Comparison of ENCODE assay signal across 9 cellular contexts in the genomic region with DNA sequence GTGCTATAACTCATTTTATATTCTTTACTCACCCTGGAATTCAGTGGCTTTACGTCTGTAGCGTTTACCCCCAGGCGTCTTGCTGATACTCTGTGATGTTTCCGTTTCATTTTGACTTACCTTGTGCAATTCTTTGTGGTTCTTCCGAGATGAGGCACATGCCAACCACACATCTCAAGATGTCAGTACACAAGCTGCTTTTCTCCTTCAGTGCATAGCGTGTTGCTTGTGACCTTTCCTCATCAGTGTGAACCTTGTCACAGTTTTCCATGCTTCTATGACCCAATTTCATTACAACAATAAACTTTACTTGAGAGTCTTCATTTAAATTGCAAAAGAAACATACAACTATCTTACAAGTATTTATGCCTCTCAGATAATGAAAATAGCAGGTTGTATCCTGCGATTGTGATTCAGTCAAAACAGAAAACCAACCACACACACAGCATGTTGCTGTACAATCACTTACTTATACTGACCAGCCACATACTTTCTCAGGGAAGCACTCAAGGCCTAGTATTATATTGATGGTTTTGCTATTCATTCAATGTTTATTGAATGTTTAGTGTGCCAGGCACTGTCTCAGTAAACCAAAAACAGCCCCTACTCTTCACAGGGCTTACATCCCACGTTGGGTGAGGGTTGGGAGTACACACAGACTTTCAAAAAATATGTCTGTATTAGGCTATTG. TPM values are rescaled to one million over a fixed set of nuclear protein-coding genes. Genes with fewer than 3 reads are reported as not detected.
A peak's percentile ranks its signal among the peaks of the same experiment; 100 is the strongest.
DNase-seq lines count a peak whose midpoint lies in the region; ATAC-seq and TF ChIP-seq lines count a peak whose summit lies in the region.
"Had no signal": no experiment of that assay in that cellular context is flagged by ENCODE, and none has a peak within 500 bp of the region (broad histone marks: within the 10 kb centered on the region; RNA-seq: fewer than 3 reads in every experiment).

No MANE protein-coding gene starts in this region.

- no peaks in the 10 kb centered on the region for H4K20me1 ChIP-seq in hepatocyte (ENCODE audit: insufficient read depth, poor library complexity, severe bottlenecking)

- H3K27me3 ChIP-seq in hepatocyte (no peaks in the 10 kb centered on the region), sigmoid colon (no peaks in the 10 kb centered on the region)

- H2AFZ ChIP-seq in hepatocyte, result no peak overlapping the region

- WGBS in hepatocyte (ENCODE audit: low lambda C conversion rate, missing lambda C conversion rate), result 70% methylated on average over 8 of the region's 8 CpGs
- WGBS in sigmoid colon, 2 donors, result 44 to 67% methylated on average over 8 of the region's 8 CpGs

- H3K4me1 ChIP-seq in hepatocyte (ENCODE audit: insufficient read depth), result peaks cover 11% of the 10 kb centered on the region
- H3K4me1 ChIP-seq in sigmoid colon, result peaks cover 0 to 12% (median 12%) of the 10 kb centered on the region in 4 donors

- no peak for TF ChIP-seq EP300 in sigmoid colon (IDR thresholded peaks at IDR 0.05)

- H3K9me3 ChIP-seq in hepatocyte (ENCODE audit: low read depth) (no peaks in the 10 kb centered on the region), sigmoid colon (no peaks in the 10 kb centered on the region)

- H3K36me3 ChIP-seq in hepatocyte (replicated peaks; ENCODE audit: insufficient read depth, low read depth), result no peaks in the 10 kb centered on the region
- no peaks in the 10 kb centered on the region for H3K36me3 ChIP-seq in sigmoid colon

- no peak overlapping the region for H3K4me3 ChIP-seq in hepatocyte
- no peak overlapping the region for H3K4me3 ChIP-seq in sigmoid colon

- H3K4me2 ChIP-seq in hepatocyte, result no peak overlapping the region

- H3K9me2 ChIP-seq in hepatocyte (replicated peaks; ENCODE audit: insufficient read depth), result no peaks in the 10 kb centered on the region

- peak overlapping the region; percentile 23 for H3K27ac ChIP-seq in hepatocyte
- peak overlapping the region in 1 of 4 donors; percentile 8 for H3K27ac ChIP-seq in sigmoid colon
- H3K27ac ChIP-seq: 22Rv1 had no signal

- intact Hi-C loops in sigmoid colon (cut with DNase I), result loop anchor here (10.0 kb wide), 1 partner anchor 63 kb away; no protein-coding TSS in a partner anchor

- DNase-seq in NK-92 treated with Interleukin-12 subunit alpha and Interleukin-12 subunit beta, amount 100 ng/mL, for 24 hours (lab: John Stamatoyannopoulos, UW), result peak; percentile 47
- DNase-seq in NK-92 (lab: John Stamatoyannopoulos, UW; ENCODE audit: unreplicated experiment) (no peak), hepatocyte (ENCODE audit: low spot score) (no peak), HT-29 (ENCODE audit: low spot score) (no peak), DMS79 treated with DMSO at 0.1 percent for 48 hours (lab: John Stamatoyannopoulos, UW) (no peak), sigmoid colon (no peak)
- peak; percentile 33 for DNase-seq in activated CD4-positive, CD25-positive, alpha-beta regulatory T cell treated with anti-CD3 and anti-CD28 coated beads, Interleukin-2, amount 50 U/mL, for 16 hours (ENCODE audit: low read depth, low spot score)

- peak; percentile 75 for ATAC-seq in HG03432 (IDR thresholded peaks at IDR 0.05; ENCODE audit: unreplicated experiment)

- peaks cover 4% of the 10 kb centered on the region for H3K79me2 ChIP-seq in hepatocyte

- no peak for TF ChIP-seq POLR2A in sigmoid colon (IDR thresholded peaks at IDR 0.05)

- TF ChIP-seq CTCF in hepatocyte (IDR thresholded peaks at IDR 0.05; ENCODE audit: poor library complexity), result no peak
- TF ChIP-seq CTCF in sigmoid colon (IDR thresholded peaks at IDR 0.05), result no peak

RNA-seq across cellular contexts. Expression of a gene that starts 4.6 kb away (rescaled TPM):
- total RNA-seq in hepatocyte, result 122 and 165 TPM in 2 replicates
- 30.2 and 30.4 TPM in 2 replicates for polyA plus RNA-seq in hepatocyte
- 107 and 119 TPM in 2 replicates for total RNA-seq in HT-29 (2014; rRNA removed; shearing (Covaris generic))
- 100 to 1,000 TPM in 2 of 4 donors, 10 to 100 TPM in 2; 88.9 to 131 (median 102) TPM for total RNA-seq in sigmoid colon
- polyA plus RNA-seq in sigmoid colon, result 10 to 100 TPM; 20.4 to 46.7 (median 35.4) TPM

Comparison
In these comparisons a context has a peak if more than half of its experiments do, and no peak if none do; other contexts are left out.
1. DNase-seq: peak in NK-92 treated with Interleukin-12 subunit alpha and Interleukin-12 subunit beta, amount 100 ng/mL, for 24 hours (single experiment) and activated CD4-positive, CD25-positive, alpha-beta regulatory T cell treated with anti-CD3 and anti-CD28 coated beads, Interleukin-2, amount 50 U/mL, for 16 hours (single experiment); none in NK-92 (single experiment), hepatocyte (single experiment), HT-29 (single experiment), DMS79 treated with DMSO at 0.1 percent for 48 hours (single experiment) and sigmoid colon (single experiment).